In genomic region chr9:91221332-91221731, GRCh38 we compare ENCODE assay signal across 26 cellular contexts.
A peak's percentile ranks its signal among the peaks of the same experiment; 100 is the strongest.
DNase-seq lines count a peak whose midpoint lies in the region; ATAC-seq and TF ChIP-seq lines count a peak whose summit lies in the region.
"Had no signal": no experiment of that assay in that cellular context is flagged by ENCODE, and none has a peak within 500 bp of the region (broad histone marks: within the 10 kb centered on the region; RNA-seq: fewer than 3 reads in every experiment).

No MANE protein-coding gene starts in this region.

- no peak overlapping the region for H3K4me3 ChIP-seq in AG04450 (ENCODE audit: low read depth, low read length)
- H3K4me3 ChIP-seq in esophagus muscularis mucosa = no peak overlapping the region
- H3K4me3 ChIP-seq: esophagus squamous epithelium, lung, PC-9, right lobe of liver, SJCRH30, thoracic aorta had no signal

- H3K27ac ChIP-seq in AG04450 (ENCODE audit: low read depth, low read length) (no peak overlapping the region), esophagus muscularis mucosa (replicated peaks in 1 of 4) (peak overlapping the region in 3 of 4 donors; percentile 40 to 64 (median 61))
- H3K27ac ChIP-seq: esophagus squamous epithelium, PC-9, right lobe of liver, SJCRH30, thoracic aorta, VCaP had no signal

- peaks cover 0 to 27% (median 16%) of the 10 kb centered on the region in 4 donors for H3K36me3 ChIP-seq in esophagus muscularis mucosa
- H3K36me3 ChIP-seq: right lobe of liver, SJCRH30, thoracic aorta had no signal

- POLR2A ChIA-PET in AG04450 (lab: Yijun Ruan, JAX) = interaction anchor here (0.6 to 1.0 kb wide), 2 partner anchors 23 to 204 kb away, joined by 3 read pairs; no protein-coding TSS in a partner anchor

- peaks cover 0 to 15% (median 10%) of the 10 kb centered on the region in 4 donors for H3K4me1 ChIP-seq in esophagus muscularis mucosa
- H3K4me1 ChIP-seq: right lobe of liver, SJCRH30 had no signal

- TF ChIP-seq CTCF in AG04450 (IDR thresholded peaks at IDR 0.05; ENCODE audit: low read depth, low read length) = no peak
- no peak for TF ChIP-seq CTCF in esophagus muscularis mucosa (IDR thresholded peaks at IDR 0.05)

- H3K9me3 ChIP-seq in AG04450 (ENCODE audit: control insufficient read depth, insufficient read depth, low read length) (no peaks in the 10 kb centered on the region), esophagus muscularis mucosa (no peaks in the 10 kb centered on the region)
- H3K9me3 ChIP-seq: esophagus squamous epithelium, right lobe of liver, SJCRH30, thoracic aorta had no signal

- 50% methylated on average over 6 of the region's 6 CpGs for WGBS in esophagus muscularis mucosa

- intact Hi-C loops in esophagus muscularis mucosa (cut with DNase I) = no loop called here

- DNase-seq in AG04450 (ENCODE audit: low read depth, low spot score) (peak; percentile 53), M059J (ENCODE audit: low read depth) (peak; percentile 51), esophagus muscularis mucosa (ENCODE audit: extremely low spot score) (no peak), non-pigmented ciliary epithelial cell (ENCODE audit: low read depth) (peak; percentile 78)
- DNase-seq in activated CD4-positive, alpha-beta T cell treated with anti-CD3 and anti-CD28 coated beads for 1 hour = no peak
- DNase-seq: activated CD4-positive, alpha-beta T cell treated with anti-CD3 and anti-CD28 coated beads, Interleukin-2, amount 50 U/mL, for 1 hour; activated CD8-positive, alpha-beta memory T cell treated with anti-CD3 and anti-CD28 coated beads, Interleukin-2, amount 50 U/mL, for 48 hours; activated gamma-delta T cell; CD4-positive, CD25-positive, alpha-beta regulatory T cell; central memory CD4-positive, alpha-beta T cell; DMS153; effector memory CD8-positive, alpha-beta T cell; esophagus squamous epithelium; NCI-H187; NCI-H2227 treated with DMSO at 0.1 percent for 48 hours; occipital lobe; PC-9; right lobe of liver; SJCRH30 had no signal

- TF ChIP-seq EP300 in esophagus muscularis mucosa (IDR thresholded peaks at IDR 0.05) = no peak

- no peak for ATAC-seq in SK-N-SH treated with all-trans-retinoic acid at 6 μM for 48 hours
- no peak for ATAC-seq in HG02973 (IDR thresholded peaks at IDR 0.05; ENCODE audit: unreplicated experiment)
- no peak for ATAC-seq in HG03342 (IDR thresholded peaks at IDR 0.05; ENCODE audit: unreplicated experiment)
- ATAC-seq: effector memory CD8-positive, alpha-beta T cell; right lobe of liver; stimulated activated effector memory CD8-positive, alpha-beta T cell treated with anti-CD3 and anti-CD28 coated beads, Interleukin-12 subunit alpha, Interleukin-12 subunit beta, amount 100 ng/mL, for 72 hours had no signal

- H3K27me3 ChIP-seq in AG04450 (ENCODE audit: control insufficient read depth, insufficient read depth, low read length) (no peaks in the 10 kb centered on the region), esophagus muscularis mucosa (no peaks in the 10 kb centered on the region)
- H3K27me3 ChIP-seq: esophagus squamous epithelium, right lobe of liver, SJCRH30 had no signal

- CTCF ChIA-PET in AG04450 (lab: Charles Lee) = no interaction called here

- no peak for TF ChIP-seq POLR2A in esophagus muscularis mucosa (IDR thresholded peaks at IDR 0.05; ENCODE audit: low read depth)

TF ChIP-seq in SK-N-SH treated with all-trans-retinoic acid at 6 μM for 48 hours, 23 proteins besides CTCF, POLR2A, EP300 and RAD21:
- no peak for TF ChIP-seq PPARA (CRISPR knock-in tag; IDR thresholded peaks at IDR 0.05; ENCODE audit: borderline replicate concordance)
- no peak for TF ChIP-seq CREB5 (CRISPR knock-in tag; IDR thresholded peaks at IDR 0.05; ENCODE audit: low read depth)
- TF ChIP-seq CSRNP3 (CRISPR knock-in tag; IDR thresholded peaks at IDR 0.05) = no peak
- TF ChIP-seq BACH2 (CRISPR knock-in tag; IDR thresholded peaks at IDR 0.05; ENCODE audit: borderline replicate concordance) = no peak

Comparison
In these comparisons a context has a peak if more than half of its experiments do, and no peak if none do; other contexts are left out.
1. DNase-seq: peak in AG04450 (single experiment), M059J (single experiment) and non-pigmented ciliary epithelial cell (single experiment); none in esophagus muscularis mucosa (single experiment) and activated CD4-positive, alpha-beta T cell treated with anti-CD3 and anti-CD28 coated beads for 1 hour (single experiment).